In the genomic region with DNA sequence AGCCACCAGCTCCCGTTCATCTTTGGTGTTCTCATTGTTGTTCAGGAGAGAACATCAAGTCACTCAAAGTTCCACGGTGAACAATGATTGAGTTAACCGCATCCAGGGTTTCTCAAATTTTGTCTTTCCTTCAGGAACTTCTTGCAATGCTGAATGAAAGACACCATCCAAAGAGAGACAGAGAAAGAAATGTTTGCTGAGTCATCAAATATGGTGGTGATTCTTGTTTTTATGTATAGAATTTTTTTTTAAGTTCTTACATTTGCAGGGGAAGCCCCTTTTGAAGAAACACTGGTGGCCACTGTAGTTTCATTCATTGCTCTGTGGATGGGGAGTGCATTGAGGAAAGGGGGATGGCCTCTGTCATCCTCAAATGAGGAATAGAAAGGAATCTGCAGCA, we compare ENCODE assay signal across 8 cellular contexts.
"Had no signal": no experiment of that assay in that cellular context is flagged by ENCODE, and none has a peak within 500 bp of the region (broad histone marks: within the 10 kb centered on the region; RNA-seq: fewer than 3 reads in every experiment).

No MANE protein-coding gene starts in this region.

- H3K4me1 ChIP-seq: HAP-1 had no signal

- H3K27ac ChIP-seq: HL-60, KMS-11 had no signal

- H3K9me3 ChIP-seq: HAP-1 had no signal

- H2AFZ ChIP-seq: GM23338 had no signal

- ATAC-seq: GM23338, HCT116 had no signal

- DNase-seq: H7, HFFc6, Karpas-422 had no signal

- H3K4me3 ChIP-seq: GM23338, HAP-1 had no signal

- H3K9ac ChIP-seq: KMS-11 had no signal

- H3K4me2 ChIP-seq: GM23338, KMS-11 had no signal

- H3K36me3 ChIP-seq: HAP-1 had no signal
